ENCODE assay signal across 1 cellular context in genomic region chr20:3209023-3209945, GRCh38.
TF ChIP-seq lines count a peak whose summit lies in the region.

ITPA (plus strand) TSS chr20:3209498; CDS start chr20:3209552, 54 bp downstream.

TF ChIP-seq in GM12878, 131 proteins besides CTCF, POLR2A, EP300 and RAD21 (continued from another document):
- TF ChIP-seq BCLAF1 (IDR thresholded peaks at IDR 0.05) (no peak), NR2C1 (IDR thresholded peaks at IDR 0.05) (peak; percentile 79), POLR2AphosphoS2 (IDR thresholded peaks at IDR 0.05; ENCODE audit: low read depth, low read length) (peak; percentile 56; the same call in 1 of the 2 replicates), GATAD2B (conservative IDR thresholded peaks at IDR 0.05; ENCODE audit: low read depth) (peak; percentile 70), YY1 (IDR thresholded peaks at IDR 0.05; ENCODE audit: low read depth, low read length) (peak; percentile 85), CREB1 (IDR thresholded peaks at IDR 0.05; ENCODE audit: low read depth) (no peak; the same call in 1 of the 2 replicates), FOXM1 (IDR thresholded peaks at IDR 0.05; ENCODE audit: low read depth, low read length) (no peak), NBN (IDR thresholded peaks at IDR 0.05) (peak; percentile 64; the same call in 1 of the 2 replicates), HDGF (IDR thresholded peaks at IDR 0.05) (peak; percentile 78), SMARCA5 (IDR thresholded peaks at IDR 0.05) (no peak; the same call in 1 of the 2 replicates), CBFB (IDR thresholded peaks at IDR 0.05; ENCODE audit: low read depth) (no peak; the same call in 1 of the 2 replicates), SIN3A (IDR thresholded peaks at IDR 0.05; ENCODE audit: low read depth, low read length) (peak; percentile 71; the same call in 1 of the 2 replicates), PBX3 (IDR thresholded peaks at IDR 0.05; ENCODE audit: insufficient replicate concordance, low read depth, low read length) (no peak), RAD51 (IDR thresholded peaks at IDR 0.05) (peak; percentile 68), ZBTB33 (IDR thresholded peaks at IDR 0.05) (no peak), TAF1 (IDR thresholded peaks at IDR 0.05; ENCODE audit: borderline replicate concordance, low read depth, low read length) (peak; percentile 60; the same call in 1 of the 2 replicates), WRNIP1 (IDR thresholded peaks at IDR 0.05; ENCODE audit: borderline replicate concordance, low read depth, low read length) (no peak), POLR2AphosphoS5 (IDR thresholded peaks at IDR 0.05; ENCODE audit: low read length) (peak; percentile 72; the same call in 1 of the 2 replicates), PKNOX1 (IDR thresholded peaks at IDR 0.05) (0 out of 2 replicates have a peak, but pooled peaks have one; percentile 26), RUNX3 (IDR thresholded peaks at IDR 0.05; ENCODE audit: low read length) (no peak; the same call in 1 of the 2 replicates), ZNF207 (IDR thresholded peaks at IDR 0.05; ENCODE audit: borderline replicate concordance) (0 out of 2 replicates have a peak, but pooled peaks have one; percentile 34), FOXK2 (IDR thresholded peaks at IDR 0.05) (peak; percentile 56), CHD2 (IDR thresholded peaks at IDR 0.05; ENCODE audit: borderline replicate concordance, low read depth, low read length) (no peak), HDAC6 (IDR thresholded peaks at IDR 0.05; ENCODE audit: unreplicated experiment) (no peak), POU2F2 (IDR thresholded peaks at IDR 0.05; ENCODE audit: borderline replicate concordance, low read depth, low read length) (no peak), SUPT20H (IDR thresholded peaks at IDR 0.05; ENCODE audit: borderline replicate concordance, control insufficient read depth, low read depth, low read length) (no peak), ZNF687 (IDR thresholded peaks at IDR 0.05) (0 out of 2 replicates have a peak, but pooled peaks have one; percentile 33), EED (IDR thresholded peaks at IDR 0.05; ENCODE audit: low read depth) (peak; percentile 50), USF1 (IDR thresholded peaks at IDR 0.05; ENCODE audit: borderline replicate concordance, extremely low read length, insufficient read depth, low read depth, low read length) (no peak)
TF ChIP-seq in GM12878: peak in this region for 37.
